Comparison of ENCODE assay signal across 8 cellular contexts in genomic region chr10:89535185-89536012, GRCh38. TPM values are rescaled to one million over a fixed set of nuclear protein-coding genes. Genes with fewer than 3 reads are reported as not detected.
A peak's percentile ranks its signal among the peaks of the same experiment; 100 is the strongest.
DNase-seq lines count a peak whose midpoint lies in the region; ATAC-seq, FAIRE-seq and TF ChIP-seq lines count a peak whose summit lies in the region.

Gene SLC16A12 (minus strand): TSS chr10:89535594. CDS start chr10:89462578, 73,016 bp downstream.

- CTCF ChIA-PET in activated CD8-positive, alpha-beta T cell treated with anti-CD3 and anti-CD28 coated beads, Interleukin-2, amount 10 ng/mL, durations not matched to agents 7 days and 5 days (lab: Charles Lee) = interaction anchor here (1.4 kb wide), 1 partner anchor 240 kb away, joined by 3 read pairs; no protein-coding TSS in a partner anchor

- POLR2A ChIA-PET in activated CD8-positive, alpha-beta T cell treated with anti-CD3 and anti-CD28 coated beads, Interleukin-2, amount 10 ng/mL, durations not matched to agents 7 days and 5 days (lab: Charles Lee) = interaction anchor here (0.5 kb wide), 1 partner anchor 321 kb away, joined by 3 read pairs; no protein-coding TSS in a partner anchor

- H3K27me3 Mint-ChIP-seq in activated CD8-positive, alpha-beta T cell treated with anti-CD3 and anti-CD28 coated beads, Interleukin-2, amount 10 ng/mL, durations not matched to agents 7 days and 5 days (ENCODE audit: low read depth) = peaks cover 69% of the 10 kb centered on the region
- H3K27me3 Mint-ChIP-seq in activated T-helper 1 cell treated with anti-CD3 and anti-CD28 coated beads, Interleukin-12 subunit alpha, Interleukin-12 subunit beta, Interleukin-2, Interleukin-4 antibody, amounts not matched to agents 30 ng/mL and 10 ng/mL and 1 ng/mL, durations not matched to agents 14 hours and 24 hours and 36 hours (ENCODE audit: insufficient read depth) = peaks cover 60% of the 10 kb centered on the region

- no peak for FAIRE-seq in GM12891 (lab: Jason Lieb, UNC)

- intact Hi-C loops in activated T-helper 1 cell treated with anti-CD3 and anti-CD28 coated beads, Interleukin-12 subunit alpha, Interleukin-12 subunit beta, Interleukin-2, Interleukin-4 antibody, amounts not matched to agents 30 ng/mL and 10 ng/mL and 1 ng/mL, durations not matched to agents 14 hours and 24 hours and 36 hours (cut with micrococcal nuclease) = no loop called here

- DNase-seq in GM12891 (ENCODE audit: insufficient read length, low spot score) (peak; percentile 32), hepatic stellate cell (ENCODE audit: low spot score) (peak; percentile 29), skeletal muscle cell (ENCODE audit: low read depth) (no peak)
- no peak for DNase-seq in activated CD8-positive, alpha-beta T cell treated with anti-CD3 and anti-CD28 coated beads, Interleukin-2, amount 10 ng/mL, durations not matched to agents 7 days and 5 days
- no peak for DNase-seq in activated T-helper 1 cell treated with anti-CD3 and anti-CD28 coated beads, Interleukin-12 subunit alpha, Interleukin-12 subunit beta, Interleukin-2, Interleukin-4 antibody, amounts not matched to agents 30 ng/mL and 10 ng/mL and 1 ng/mL, durations not matched to agents 14 hours and 24 hours and 36 hours (ENCODE audit: low spot score)

- H3K4me1 Mint-ChIP-seq in activated CD8-positive, alpha-beta T cell treated with anti-CD3 and anti-CD28 coated beads, Interleukin-2, amount 10 ng/mL, durations not matched to agents 7 days and 5 days (ENCODE audit: low read depth) = peaks cover 12% of the 10 kb centered on the region
- H3K4me1 Mint-ChIP-seq in activated T-helper 1 cell treated with anti-CD3 and anti-CD28 coated beads, Interleukin-12 subunit alpha, Interleukin-12 subunit beta, Interleukin-2, Interleukin-4 antibody, amounts not matched to agents 30 ng/mL and 10 ng/mL and 1 ng/mL, durations not matched to agents 14 hours and 24 hours and 36 hours (ENCODE audit: low read depth) = peaks cover 5% of the 10 kb centered on the region

- TF ChIP-seq POLR2A in GM12891 (IDR thresholded peaks at IDR 0.05; ENCODE audit: low read depth, low read length) = no peak

- peak within 1 kb of the TSS; percentile 9 for H3K4me3 Mint-ChIP-seq in activated CD8-positive, alpha-beta T cell treated with anti-CD3 and anti-CD28 coated beads, Interleukin-2, amount 10 ng/mL, durations not matched to agents 7 days and 5 days
- H3K4me3 Mint-ChIP-seq in activated T-helper 1 cell treated with anti-CD3 and anti-CD28 coated beads, Interleukin-12 subunit alpha, Interleukin-12 subunit beta, Interleukin-2, Interleukin-4 antibody, amounts not matched to agents 30 ng/mL and 10 ng/mL and 1 ng/mL, durations not matched to agents 14 hours and 24 hours and 36 hours = no peak within 1 kb of the TSS

- peak within 1 kb of the TSS; percentile 58 for H3K4me3 ChIP-seq in skeletal muscle cell (ENCODE audit: low read depth, low read length)

- peak; percentile 70 for ATAC-seq in activated CD8-positive, alpha-beta T cell treated with anti-CD3 and anti-CD28 coated beads, Interleukin-2, amount 10 ng/mL, durations not matched to agents 7 days and 5 days
- ATAC-seq in GM21423 (IDR thresholded peaks at IDR 0.05; ENCODE audit: unreplicated experiment) = no peak
- ATAC-seq in HG03565 (IDR thresholded peaks at IDR 0.05; ENCODE audit: unreplicated experiment) = no peak
- no peak for ATAC-seq in GM21576 (IDR thresholded peaks at IDR 0.05; ENCODE audit: unreplicated experiment)

- no peak within 1 kb of the TSS for H3K27ac Mint-ChIP-seq in activated CD8-positive, alpha-beta T cell treated with anti-CD3 and anti-CD28 coated beads, Interleukin-2, amount 10 ng/mL, durations not matched to agents 7 days and 5 days
- H3K27ac Mint-ChIP-seq in activated T-helper 1 cell treated with anti-CD3 and anti-CD28 coated beads, Interleukin-12 subunit alpha, Interleukin-12 subunit beta, Interleukin-2, Interleukin-4 antibody, amounts not matched to agents 30 ng/mL and 10 ng/mL and 1 ng/mL, durations not matched to agents 14 hours and 24 hours and 36 hours = no peak within 1 kb of the TSS

- no peaks in the 10 kb centered on the region for H3K9me3 Mint-ChIP-seq in activated CD8-positive, alpha-beta T cell treated with anti-CD3 and anti-CD28 coated beads, Interleukin-2, amount 10 ng/mL, durations not matched to agents 7 days and 5 days (ENCODE audit: insufficient read depth)
- no peaks in the 10 kb centered on the region for H3K9me3 Mint-ChIP-seq in activated T-helper 1 cell treated with anti-CD3 and anti-CD28 coated beads, Interleukin-12 subunit alpha, Interleukin-12 subunit beta, Interleukin-2, Interleukin-4 antibody, amounts not matched to agents 30 ng/mL and 10 ng/mL and 1 ng/mL, durations not matched to agents 14 hours and 24 hours and 36 hours

- H3K36me3 Mint-ChIP-seq in activated CD8-positive, alpha-beta T cell treated with anti-CD3 and anti-CD28 coated beads, Interleukin-2, amount 10 ng/mL, durations not matched to agents 7 days and 5 days (ENCODE audit: low read depth) = no peaks in the 10 kb centered on the region
- peaks cover 3% of the 10 kb centered on the region for H3K36me3 Mint-ChIP-seq in activated T-helper 1 cell treated with anti-CD3 and anti-CD28 coated beads, Interleukin-12 subunit alpha, Interleukin-12 subunit beta, Interleukin-2, Interleukin-4 antibody, amounts not matched to agents 30 ng/mL and 10 ng/mL and 1 ng/mL, durations not matched to agents 14 hours and 24 hours and 36 hours (ENCODE audit: low read depth)

TF ChIP-seq in GM12891, 5 proteins besides CTCF, POLR2A, EP300 and RAD21:
- TF ChIP-seq POU2F2 (IDR thresholded peaks at IDR 0.05; ENCODE audit: low read depth, low read length) (no peak), POLR2AphosphoS5 (IDR thresholded peaks at IDR 0.05; ENCODE audit: low read depth, low read length) (no peak), TAF1 (IDR thresholded peaks at IDR 0.05; ENCODE audit: low read depth, low read length) (no peak)

RNA-seq across cellular contexts. Expression of gene SLC16A12, which starts in this region (rescaled TPM):
- not detected for polyA plus RNA-seq in GM12891 (2012; ENCODE audit: low read depth, missing spikeins)
- total RNA-seq in activated CD8-positive, alpha-beta T cell treated with anti-CD3 and anti-CD28 coated beads, Interleukin-2, amount 10 ng/mL, durations not matched to agents 7 days and 5 days = not detected
- total RNA-seq in activated T-helper 1 cell treated with anti-CD3 and anti-CD28 coated beads, Interleukin-12 subunit alpha, Interleukin-12 subunit beta, Interleukin-2, Interleukin-4 antibody, amounts not matched to agents 30 ng/mL and 10 ng/mL and 1 ng/mL, durations not matched to agents 14 hours and 24 hours and 36 hours = not detected in 2 replicates

Comparison
In these comparisons a context has a peak if more than half of its experiments do, and no peak if none do; other contexts are left out.
1. Peak in ATAC-seq in activated CD8-positive, alpha-beta T cell treated with anti-CD3 and anti-CD28 coated beads, Interleukin-2, amount 10 ng/mL, durations not matched to agents 7 days and 5 days; RNA of the gene not detected or under 1 TPM.
2. DNase-seq: peak in GM12891 (single experiment) and hepatic stellate cell (single experiment); none in activated CD8-positive, alpha-beta T cell treated with anti-CD3 and anti-CD28 coated beads, Interleukin-2, amount 10 ng/mL, durations not matched to agents 7 days and 5 days (single experiment), skeletal muscle cell (single experiment) and activated T-helper 1 cell treated with anti-CD3 and anti-CD28 coated beads, Interleukin-12 subunit alpha, Interleukin-12 subunit beta, Interleukin-2, Interleukin-4 antibody, amounts not matched to agents 30 ng/mL and 10 ng/mL and 1 ng/mL, durations not matched to agents 14 hours and 24 hours and 36 hours (single experiment).